ENCODE assay signal across 1 cellular context in the genomic region with DNA sequence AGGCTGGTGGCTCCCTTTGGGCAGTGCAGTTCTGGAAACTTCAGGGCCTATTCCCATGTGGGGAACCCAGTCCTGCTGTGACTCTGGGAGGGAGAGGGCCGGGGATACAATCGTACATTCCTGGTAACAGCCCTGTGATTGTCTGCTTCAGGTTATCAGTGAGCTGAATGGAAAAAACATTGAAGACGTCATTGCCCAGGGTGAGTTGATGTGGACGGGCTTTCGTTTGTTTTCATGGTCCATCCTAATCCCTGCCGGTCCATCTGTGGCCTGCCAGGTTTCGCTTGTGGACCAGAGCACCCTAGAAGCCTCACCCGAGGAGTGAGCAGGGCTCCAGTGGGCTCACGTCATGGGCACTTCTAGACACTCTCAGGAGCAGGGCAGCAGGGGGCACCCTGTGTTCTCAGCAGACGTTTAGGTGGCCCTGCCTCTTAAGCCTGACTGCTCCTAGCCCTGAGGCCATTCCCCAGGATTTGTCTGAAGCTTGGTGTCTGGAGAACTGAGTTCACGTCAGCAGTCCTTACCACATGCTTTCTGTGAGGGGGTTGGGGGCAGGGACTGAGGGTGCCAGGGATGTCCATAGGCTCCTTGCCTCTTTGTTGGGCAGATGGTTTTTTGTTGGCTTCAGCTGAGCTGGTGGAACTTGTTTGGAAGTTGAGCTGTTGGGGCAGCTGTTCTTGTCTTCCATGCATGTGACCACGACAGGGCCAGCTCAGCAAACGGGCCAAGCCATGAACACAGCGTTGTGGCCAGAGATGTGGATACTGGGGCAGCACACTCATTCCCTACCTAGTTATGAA.
TF ChIP-seq lines count a peak whose summit lies in the region.

No MANE protein-coding gene starts in this region.

TF ChIP-seq in IMR-90, 13 proteins besides CTCF, POLR2A, EP300 and RAD21:
- TF ChIP-seq SMC3 (IDR thresholded peaks at IDR 0.05; ENCODE audit: low read depth, low read length), result no peak
- TF ChIP-seq CEBPB (IDR thresholded peaks at IDR 0.05; ENCODE audit: low read depth, low read length), result no peak
- TF ChIP-seq RCOR1 (IDR thresholded peaks at IDR 0.05; ENCODE audit: insufficient replicate concordance, low read length), result no peak
- no peak for TF ChIP-seq MXI1 (IDR thresholded peaks at IDR 0.05; ENCODE audit: borderline replicate concordance, low read depth, low read length)
- TF ChIP-seq, protein P1, sequence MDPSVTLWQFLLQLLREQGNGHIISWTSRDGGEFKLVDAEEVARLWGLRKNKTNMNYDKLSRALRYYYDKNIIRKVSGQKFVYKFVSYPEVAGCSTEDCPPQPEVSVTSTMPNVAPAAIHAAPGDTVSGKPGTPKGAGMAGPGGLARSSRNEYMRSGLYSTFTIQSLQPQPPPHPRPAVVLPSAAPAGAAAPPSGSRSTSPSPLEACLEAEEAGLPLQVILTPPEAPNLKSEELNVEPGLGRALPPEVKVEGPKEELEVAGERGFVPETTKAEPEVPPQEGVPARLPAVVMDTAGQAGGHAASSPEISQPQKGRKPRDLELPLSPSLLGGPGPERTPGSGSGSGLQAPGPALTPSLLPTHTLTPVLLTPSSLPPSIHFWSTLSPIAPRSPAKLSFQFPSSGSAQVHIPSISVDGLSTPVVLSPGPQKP (IDR thresholded peaks at IDR 0.05; ENCODE audit: borderline replicate concordance, low read depth, low read length), result no peak
- no peak for TF ChIP-seq FOS (IDR thresholded peaks at IDR 0.05; ENCODE audit: low read depth, low read length)
- no peak for TF ChIP-seq BHLHE40 (IDR thresholded peaks at IDR 0.05; ENCODE audit: low read depth, low read length)
- no peak for TF ChIP-seq CHD1 (IDR thresholded peaks at IDR 0.05; ENCODE audit: low read depth, low read length)
- TF ChIP-seq, protein P2, sequence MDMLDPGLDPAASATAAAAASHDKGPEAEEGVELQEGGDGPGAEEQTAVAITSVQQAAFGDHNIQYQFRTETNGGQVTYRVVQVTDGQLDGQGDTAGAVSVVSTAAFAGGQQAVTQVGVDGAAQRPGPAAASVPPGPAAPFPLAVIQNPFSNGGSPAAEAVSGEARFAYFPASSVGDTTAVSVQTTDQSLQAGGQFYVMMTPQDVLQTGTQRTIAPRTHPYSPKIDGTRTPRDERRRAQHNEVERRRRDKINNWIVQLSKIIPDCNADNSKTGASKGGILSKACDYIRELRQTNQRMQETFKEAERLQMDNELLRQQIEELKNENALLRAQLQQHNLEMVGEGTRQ (IDR thresholded peaks at IDR 0.05; ENCODE audit: low read depth, low read length), result no peak
- no peak for TF ChIP-seq RFX5 (IDR thresholded peaks at IDR 0.05; ENCODE audit: low read depth, low read length)
- no peak for TF ChIP-seq MAFK (IDR thresholded peaks at IDR 0.05; ENCODE audit: low read depth, low read length)
